In genomic region chr7:5898480-5899224, GRCh38 we compare ENCODE assay signal across 8 cellular contexts. TPM values are rescaled to one million over a fixed set of nuclear protein-coding genes. Genes with fewer than 3 reads are reported as not detected.
DNase-seq lines count a peak whose midpoint lies in the region; ATAC-seq and TF ChIP-seq lines count a peak whose summit lies in the region.
"Not testable (repeated sequence)": the region's sequence is repeated elsewhere in the genome, so short reads cannot be mapped to it uniquely, and the experiment has no call there.

Gene CCZ1, plus strand, starts transcription at chr7:5898733. Its CDS starts 67 bp downstream, at chr7:5898800.

- BruUV-seq in PC-3 (replicated peaks; lab: Mats Ljungman, UMichigan) = not testable (repeated sequence)

- peak; percentile 21 for TF ChIP-seq CTCF in GM20000 (IDR thresholded peaks at IDR 0.05; ENCODE audit: extremely low read depth, missing control alignments)
- TF ChIP-seq CTCF in PC-3 (conservative IDR thresholded peaks at IDR 0.05; ENCODE audit: low read depth, low read length) = 0 out of 2 replicates have a peak, but pooled peaks have one; percentile 21
- TF ChIP-seq CTCF in epithelial cell of esophagus (IDR thresholded peaks at IDR 0.05; ENCODE audit: insufficient read depth, low read depth, low read length, missing control alignments) = peak; percentile 16

- DNase-seq in Caki2 (ENCODE audit: low read depth) (peak; percentile 71), GM20000 (ENCODE audit: low spot score) (peak; percentile 45), HK-2 (ENCODE audit: unreplicated experiment) (peak; percentile 61), PC-3 (peak; percentile 67), activated T-cell treated with anti-CD3 and anti-CD28 coated beads for 24 hours (ENCODE audit: low read depth) (peak; percentile 74), epithelial cell of esophagus (ENCODE audit: low read depth) (peak; percentile 43)
- DNase-seq in stimulated activated CD8-positive, alpha-beta memory T cell treated with anti-CD3 and anti-CD28 coated beads, Interleukin-15, amount 100 ng/mL, for 48 hours (ENCODE audit: low read depth in 2 of 2) = peak; percentile 53 to 79

- peak within 1 kb of the TSS; percentile 38; the same call in 1 of the 2 replicates for H3K9ac ChIP-seq in PC-3 (ENCODE audit: low read length)

- not testable (repeated sequence) for H3K9me2 ChIP-seq in PC-3 (replicated peaks; ENCODE audit: low read length)

- POLR2A ChIA-PET in PC-3 (lab: Charles Lee; ENCODE audit: unreplicated experiment) = not testable (repeated sequence)

- in situ Hi-C loops in Caki2 (cut with HindIII; ENCODE audit: low pct_unique_long_range_greater_than_20kb, low sequenced_read_pairs) = not testable (repeated sequence)

- H3K36me3 ChIP-seq in PC-3 (ENCODE audit: low read depth, low read length) = not testable (repeated sequence)

- H3K4me3 ChIP-seq in PC-3 (ENCODE audit: low read length) (peak within 1 kb of the TSS; percentile 59), epithelial cell of esophagus (ENCODE audit: low read length) (peak within 1 kb of the TSS; percentile 34), mononuclear cell (ENCODE audit: low read length) (peak within 1 kb of the TSS; percentile 34)

- H3K27me3 ChIP-seq in PC-3 (ENCODE audit: low read length); mononuclear cell (ENCODE audit: insufficient read depth, low read length): not testable (repeated sequence)

- H2AFZ ChIP-seq in PC-3 (ENCODE audit: low read length) = 0 out of 2 replicates have a peak within 1 kb of the TSS, but pooled peaks have one; percentile 34

- H3K4me2 ChIP-seq in PC-3 (ENCODE audit: low read length) = peak within 1 kb of the TSS; percentile 64; the same call in 1 of the 2 replicates

- not testable (repeated sequence) for H3K79me2 ChIP-seq in PC-3 (ENCODE audit: low read length)

- not testable (repeated sequence) for H3F3A ChIP-seq in PC-3 (ENCODE audit: low read length, unreplicated experiment)

- H4K20me1 ChIP-seq in PC-3 (ENCODE audit: low read length) = not testable (repeated sequence)

- ATAC-seq in PC-3 = peak; percentile 93

- not testable (repeated sequence) for H3K27ac ChIP-seq in PC-3 (ENCODE audit: low read length)

- intact Hi-C loops in PC-3 (cut with micrococcal nuclease) = not testable (repeated sequence)

- CTCF ChIA-PET in PC-3 (lab: Charles Lee) = not testable (repeated sequence)

- not testable (repeated sequence) for H3K4me1 ChIP-seq in PC-3 (ENCODE audit: insufficient read depth, low read length); mononuclear cell (ENCODE audit: insufficient read depth, low read length)

- not testable (repeated sequence) for H3K9me3 ChIP-seq in PC-3 (ENCODE audit: low read length); mononuclear cell (ENCODE audit: low read depth, low read length)

RNA-seq across cellular contexts. Expression of gene CCZ1, which starts in this region (rescaled TPM):
- 69.8 and 109 TPM in 2 replicates for total RNA-seq in Caki2 (2014; rRNA removed; shearing (Covaris generic); ENCODE audit: low replicate concordance)
- total RNA-seq in PC-3 (2014; rRNA removed) = 40.8 and 56.2 TPM in 2 replicates
- total RNA-seq in mononuclear cell = 64.9 TPM
